ENCODE assay signal across 8 cellular contexts in genomic region chr9:84668204-84669007, GRCh38. TPM values are rescaled to one million over a fixed set of nuclear protein-coding genes. Genes with fewer than 3 reads are reported as not detected.
A peak's percentile ranks its signal among the peaks of the same experiment; 100 is the strongest.
DNase-seq lines count a peak whose midpoint lies in the region; ATAC-seq and TF ChIP-seq lines count a peak whose summit lies in the region.

No MANE protein-coding gene starts in this region.

- H3K9me3 ChIP-seq in mammary epithelial cell (replicated peaks; ENCODE audit: insufficient read depth, low read length) (no peaks in the 10 kb centered on the region), skeletal muscle satellite cell (replicated peaks; ENCODE audit: low read length) (no peaks in the 10 kb centered on the region)

- peak overlapping the region in 4 of 5 donors; percentile 9 to 48 (median 28) for H3K4me3 Mint-ChIP-seq in immature natural killer cell

- peaks cover 5 to 40% (median 11%) of the 10 kb centered on the region in 3 donors for H3K27me3 Mint-ChIP-seq in immature natural killer cell (ENCODE audit: low read depth in 3 of 3)

- no TSS peak for BruUV-seq in mammary epithelial cell (replicated peaks; lab: Mats Ljungman, UMichigan)

- no peaks in the 10 kb centered on the region for H4K20me1 ChIP-seq in mammary epithelial cell (ENCODE audit: insufficient read depth, low read length)

- H3K4me3 ChIP-seq in mammary epithelial cell (replicated peaks in 1 of 3; ENCODE audit: insufficient read depth in 1 of 3, low read depth in 2 of 3, low read length in 3 of 3) (peak overlapping the region; percentile 12 to 50 (median 46)), skeletal muscle satellite cell (ENCODE audit: low read length) (peak overlapping the region; percentile 71)

- DNase-seq in COLO829 (ENCODE audit: low spot score): peak; percentile 72
- peak; percentile 52 for DNase-seq in RPMI7951 (ENCODE audit: low read depth)
- peak; percentile 74 for DNase-seq in mammary epithelial cell
- peak in 1 of 3 donors; percentile 2 for DNase-seq in immature natural killer cell
- no peak for DNase-seq in NCI-H2196 treated with DMSO at 0.1 percent for 48 hours (lab: John Stamatoyannopoulos, UW; ENCODE audit: unreplicated experiment)

- H3K9ac ChIP-seq in mammary epithelial cell (ENCODE audit: insufficient read depth, low read length) (no peak overlapping the region), skeletal muscle satellite cell (ENCODE audit: low read depth, low read length) (no peak overlapping the region)

- no peaks in the 10 kb centered on the region for H3K79me2 ChIP-seq in mammary epithelial cell (ENCODE audit: insufficient read depth, low read length)

- peak; percentile 60 for ATAC-seq in GM19438 (IDR thresholded peaks at IDR 0.05; ENCODE audit: low read depth, unreplicated experiment)
- ATAC-seq in HG03571 (IDR thresholded peaks at IDR 0.05; ENCODE audit: unreplicated experiment): peak; percentile 85

- TF ChIP-seq CTCF in mammary epithelial cell (conservative IDR thresholded peaks at IDR 0.05 in 1 of 2, IDR thresholded peaks at IDR 0.05 in 1 of 2; ENCODE audit: extremely low read depth in 1 of 2, insufficient read depth in 1 of 2, low read depth in 1 of 2, low read length in 2 of 2): peak; percentile 54 to 57

- H3K27ac Mint-ChIP-seq in immature natural killer cell: no peak overlapping the region

- H3K36me3 Mint-ChIP-seq in immature natural killer cell: no peaks in the 10 kb centered on the region

- H3K36me3 ChIP-seq in mammary epithelial cell (ENCODE audit: insufficient read depth, low read length): no peaks in the 10 kb centered on the region
- H3K36me3 ChIP-seq in skeletal muscle satellite cell (ENCODE audit: insufficient read depth, low read length): no peaks in the 10 kb centered on the region

- intact Hi-C loops in mammary epithelial cell (cut with micrococcal nuclease): loop anchor here (2.0 to 10.0 kb wide), 3 partner anchors 124 to 272 kb away; no protein-coding TSS in a partner anchor

- in situ Hi-C loops in mammary epithelial cell (cut with MboI; ENCODE audit: low sequenced_read_pairs in 2 of 2): loop anchor here in 1 of 2 donors (25.0 kb wide), 1 partner anchor 256 kb away; no protein-coding TSS in a partner anchor

- peak overlapping the region; percentile 81 for H2AFZ ChIP-seq in mammary epithelial cell (ENCODE audit: low read depth, low read length)

- dilution Hi-C loops in mammary epithelial cell (cut with HindIII; ENCODE audit: low sequenced_read_pairs): no loop called here

- 3% methylated on average over 34 of the region's 76 CpGs for WGBS in mammary epithelial cell (ENCODE audit: low coverage, missing lambda C conversion rate)

- peak overlapping the region; percentile 93 for H3K4me2 ChIP-seq in mammary epithelial cell (ENCODE audit: insufficient read depth, low read depth, low read length)
- peak overlapping the region; percentile 97 for H3K4me2 ChIP-seq in skeletal muscle satellite cell (ENCODE audit: low read length)

- peaks cover 10% of the 10 kb centered on the region for H3K27me3 ChIP-seq in mammary epithelial cell (ENCODE audit: insufficient read depth, low read length)
- peaks cover 48% of the 10 kb centered on the region for H3K27me3 ChIP-seq in skeletal muscle satellite cell (ENCODE audit: control insufficient read depth, insufficient read depth, low read length)

- peaks cover 0 to 1% (median 0%) of the 10 kb centered on the region in 6 donors for H3K9me3 Mint-ChIP-seq in immature natural killer cell

- no peak overlapping the region for H3K27ac ChIP-seq in mammary epithelial cell (ENCODE audit: insufficient read depth, low read depth, low read length)

- H3K4me1 ChIP-seq in mammary epithelial cell (ENCODE audit: insufficient read depth, low read length) (peaks cover 31% of the 10 kb centered on the region), skeletal muscle satellite cell (ENCODE audit: control insufficient read depth, insufficient read depth, low read length) (peaks cover 19% of the 10 kb centered on the region)

- CTCF ChIA-PET in mammary epithelial cell (lab: Charles Lee; ENCODE audit: low non-redundant PET): no interaction called here

- peaks cover 13 to 17% of the 10 kb centered on the region in 2 donors for H3K4me1 Mint-ChIP-seq in immature natural killer cell

RNA-seq across cellular contexts. Expression of gene NTRK2, which starts 1.1 kb away (rescaled TPM):
- total RNA-seq in RPMI7951 (2014; rRNA removed; shearing (Covaris generic)): under 0.01 and 0.20 TPM in 2 replicates
- total RNA-seq in mammary epithelial cell: 1 to 10 TPM in 1 of 2 donors, under 1 TPM in 1; 0.07 to 1.5 TPM
- 0.07 TPM for polyA plus RNA-seq in mammary epithelial cell
- not detected for polyA minus RNA-seq in mammary epithelial cell
- polyA plus RNA-seq in immature natural killer cell: not detected
- total RNA-seq in skeletal muscle satellite cell (2012; rRNA removed): not detected in 2 replicates
